Comparison of ENCODE assay signal across 8 cellular contexts in genomic region chr19:50432658-50433057, GRCh38. TPM values are rescaled to one million over a fixed set of nuclear protein-coding genes. Genes with fewer than 3 reads are reported as not detected.
A peak's percentile ranks its signal among the peaks of the same experiment; 100 is the strongest.
DNase-seq lines count a peak whose midpoint lies in the region; ATAC-seq, FAIRE-seq and TF ChIP-seq lines count a peak whose summit lies in the region.

Gene MYBPC2 (plus strand): TSS chr19:50432892. CDS start chr19:50432954, 62 bp downstream.

- no peaks in the 10 kb centered on the region for H3K79me2 ChIP-seq in HepG2 (ENCODE audit: insufficient read depth, low read length)

- no peaks in the 10 kb centered on the region for H3K36me3 Mint-ChIP-seq in activated naive CD4-positive, alpha-beta T cell treated with anti-CD3 and anti-CD28 coated beads, Interleukin-2, amount 10 ng/mL, durations not matched to agents 7 days and 5 days
- no peaks in the 10 kb centered on the region for H3K36me3 Mint-ChIP-seq in activated naive CD8-positive, alpha-beta T cell

- H3K4me3 Mint-ChIP-seq in activated naive CD4-positive, alpha-beta T cell treated with anti-CD3 and anti-CD28 coated beads, Interleukin-2, amount 10 ng/mL, durations not matched to agents 7 days and 5 days: peak within 1 kb of the TSS; percentile 84
- H3K4me3 Mint-ChIP-seq in activated naive CD8-positive, alpha-beta T cell: peak within 1 kb of the TSS; percentile 90

- peak within 1 kb of the TSS; percentile 80 for H3K27ac Mint-ChIP-seq in activated naive CD4-positive, alpha-beta T cell treated with anti-CD3 and anti-CD28 coated beads, Interleukin-2, amount 10 ng/mL, durations not matched to agents 7 days and 5 days
- H3K27ac Mint-ChIP-seq in activated naive CD8-positive, alpha-beta T cell: peak within 1 kb of the TSS; percentile 66

- TF ChIP-seq EP300 in HepG2 (IDR thresholded peaks at IDR 0.05; ENCODE audit: low read depth in 2 of 2, low read length in 2 of 2) (no peak), HepG2 (CRISPR knock-in tag; IDR thresholded peaks at IDR 0.05; ENCODE audit: borderline replicate concordance) (no peak), upper lobe of left lung (IDR thresholded peaks at IDR 0.05) (no peak)

- peak within 1 kb of the TSS; percentile 56 to 70 (median 56); a peak in 5 of 6 replicates for H3K4me3 ChIP-seq in HepG2 (replicated peaks in 1 of 3; ENCODE audit: insufficient read depth in 1 of 3, low read depth in 2 of 3, low read length in 3 of 3)
- H3K4me3 ChIP-seq in upper lobe of left lung: peak within 1 kb of the TSS; percentile 48 to 79 (median 66)

- TF ChIP-seq CTCF in HepG2 (CRISPR knock-in tag; IDR thresholded peaks at IDR 0.05): no peak
- TF ChIP-seq CTCF in upper lobe of left lung (IDR thresholded peaks at IDR 0.05): no peak
- TF ChIP-seq CTCF in GM10266 (IDR thresholded peaks at IDR 0.05; ENCODE audit: control insufficient read depth, insufficient read depth, low read depth, missing control alignments): no peak

- in situ Hi-C loops in HepG2 (cut with HindIII; ENCODE audit: extremely low pct_ligation_motif_present, low pct_unique_long_range_greater_than_20kb): no loop called here

- BruUV-seq in HepG2 (replicated peaks; lab: Mats Ljungman, UMichigan): no TSS peak

- intact Hi-C loops in HepG2 (cut with micrococcal nuclease; ENCODE audit: unreplicated experiment): no loop called here

- H3K27me3 Mint-ChIP-seq in activated naive CD4-positive, alpha-beta T cell treated with anti-CD3 and anti-CD28 coated beads, Interleukin-2, amount 10 ng/mL, durations not matched to agents 7 days and 5 days: peaks cover 85% of the 10 kb centered on the region
- peaks cover 7% of the 10 kb centered on the region for H3K27me3 Mint-ChIP-seq in activated naive CD8-positive, alpha-beta T cell

- no peaks in the 10 kb centered on the region for H4K20me1 ChIP-seq in HepG2 (ENCODE audit: insufficient read depth, low read length)

- DNase-seq in activated naive CD4-positive, alpha-beta T cell treated with anti-CD3 and anti-CD28 coated beads, Interleukin-2, amount 10 ng/mL, durations not matched to agents 7 days and 5 days: no peak
- no peak for DNase-seq in activated naive CD4-positive, alpha-beta T cell treated with anti-CD3 and anti-CD28 coated beads, Interleukin-2, amount 50 U/mL, for 16 hours
- DNase-seq in HepG2 (ENCODE audit: low spot score) (no peak), upper lobe of left lung (no peak), GM10266 (ENCODE audit: extremely low spot score) (no peak)
- DNase-seq in effector CD8-positive, alpha-beta T cell (lab: John Stamatoyannopoulos, UW): no peak

- H3K4me1 ChIP-seq in HepG2 (ENCODE audit: insufficient read depth, low read length): peaks cover 10% of the 10 kb centered on the region
- H3K4me1 ChIP-seq in upper lobe of left lung: peaks cover 9 to 30% (median 23%) of the 10 kb centered on the region in 4 donors

- H3K27ac ChIP-seq in HepG2 (ENCODE audit: extremely low read length, insufficient read depth, low read length) (no peak within 1 kb of the TSS), upper lobe of left lung (peak within 1 kb of the TSS; percentile 78 to 90 (median 85))

- H3K4me1 Mint-ChIP-seq in activated naive CD4-positive, alpha-beta T cell treated with anti-CD3 and anti-CD28 coated beads, Interleukin-2, amount 10 ng/mL, durations not matched to agents 7 days and 5 days: peaks cover 15% of the 10 kb centered on the region
- H3K4me1 Mint-ChIP-seq in activated naive CD8-positive, alpha-beta T cell (ENCODE audit: low read depth): peaks cover 13% of the 10 kb centered on the region

- no peaks in the 10 kb centered on the region for H3K9me3 ChIP-seq in HepG2 (ENCODE audit: low read length)
- no peaks in the 10 kb centered on the region for H3K9me3 ChIP-seq in upper lobe of left lung

- TF ChIP-seq POLR2A in HepG2 (IDR thresholded peaks at IDR 0.05; ENCODE audit: insufficient read depth in 1 of 2, low read depth in 2 of 2, low read length in 2 of 2) (no peak), upper lobe of left lung (IDR thresholded peaks at IDR 0.05) (no peak)

- TF ChIP-seq RAD21 in HepG2 (CRISPR knock-in tag; IDR thresholded peaks at IDR 0.05): no peak

- 0% methylated on average over 5 of the region's 13 CpGs for WGBS in HepG2 (ENCODE audit: low lambda C conversion rate)
- WGBS in upper lobe of left lung, 2 donors: 0 to 10% methylated on average over 3 to 13 of the region's 13 CpGs

- no peaks in the 10 kb centered on the region for H3K9me3 Mint-ChIP-seq in activated naive CD4-positive, alpha-beta T cell treated with anti-CD3 and anti-CD28 coated beads, Interleukin-2, amount 10 ng/mL, durations not matched to agents 7 days and 5 days
- H3K9me3 Mint-ChIP-seq in activated naive CD8-positive, alpha-beta T cell (ENCODE audit: low read depth): no peaks in the 10 kb centered on the region

- CTCF ChIA-PET in activated naive CD4-positive, alpha-beta T cell treated with anti-CD3 and anti-CD28 coated beads, Interleukin-2, amount 10 ng/mL, durations not matched to agents 7 days and 5 days (lab: Charles Lee): interaction anchor here (0.7 kb wide), 1 partner anchor 8 kb away, joined by 3 read pairs; no protein-coding TSS in a partner anchor
- CTCF ChIA-PET in HepG2 (lab: Yijun Ruan, JAX; ENCODE audit: low intra/inter-chr PET ratio, low total read pairs): no interaction called here

- H3K4me2 ChIP-seq in HepG2 (ENCODE audit: low read depth, low read length): peak within 1 kb of the TSS; percentile 95

- peaks cover 10 to 26% of the 10 kb centered on the region in 2 experiments; a peak in 4 of 5 replicates for H3K27me3 ChIP-seq in HepG2 (ENCODE audit: control insufficient read depth in 1 of 2, insufficient read depth in 2 of 2, low read length in 2 of 2)
- H3K27me3 ChIP-seq in upper lobe of left lung: peaks cover 0 to 4% (median 0%) of the 10 kb centered on the region in 4 donors

- peak within 1 kb of the TSS; percentile 58 for H3K9ac ChIP-seq in HepG2 (ENCODE audit: insufficient read depth, low read depth, low read length)

- H3K36me3 ChIP-seq in HepG2 (replicated peaks in 1 of 2; ENCODE audit: control insufficient read depth in 1 of 2, insufficient read depth in 2 of 2, low read length in 2 of 2) (no peaks in the 10 kb centered on the region), upper lobe of left lung (no peaks in the 10 kb centered on the region)

- ATAC-seq in HepG2 (no peak), upper lobe of left lung (ENCODE audit: low FRiP score in 2 of 2) (no peak), GM18861 (IDR thresholded peaks at IDR 0.05; ENCODE audit: unreplicated experiment) (no peak)

- POLR2A ChIA-PET in HepG2 (lab: Yijun Ruan, JAX): no interaction called here

- H2AFZ ChIP-seq in HepG2 (ENCODE audit: low read length): no peak within 1 kb of the TSS

- FAIRE-seq in HepG2 (lab: Jason Lieb, UNC): no peak

TF ChIP-seq in HepG2, 621 proteins besides CTCF, POLR2A, EP300 and RAD21:
- TF ChIP-seq TFAP4 (IDR thresholded peaks at IDR 0.05; ENCODE audit: borderline replicate concordance, low read depth): peak; percentile 52; the same call in 1 of the 2 replicates
- no peak for TF ChIP-seq PRDM4 (CRISPR knock-in tag; IDR thresholded peaks at IDR 0.05; ENCODE audit: borderline replicate concordance)

RNA-seq across cellular contexts. Expression of gene MYBPC2, which starts in this region (rescaled TPM):
- total RNA-seq in HepG2 (2016; rRNA removed; fragmentation: Illumina TruSeq; extraction: Trizol) (0.67 TPM in 1 of 2 replicates, not detected in the other), upper lobe of left lung (under 1 TPM in 2 of 6 donors, not detected in 4; 0.09 to 0.17 TPM)
- not detected in 2 replicates for total RNA-seq in HepG2 (2016; cell fraction: cytosol; rRNA removed; fragmentation: Illumina TruSeq; extraction: Trizol; ENCODE audit: low read depth)
- total RNA-seq in HepG2 (2016; cell fraction: insoluble cytoplasmic fraction; rRNA removed; fragmentation: Illumina TruSeq; extraction: Trizol): not detected in 2 replicates
- not detected in 2 replicates for total RNA-seq in HepG2 (2016; cell fraction: membrane; rRNA removed; fragmentation: Illumina TruSeq; extraction: Trizol)
- not detected in 2 replicates for total RNA-seq in HepG2 (2016; cell fraction: nucleus; rRNA removed; fragmentation: Illumina TruSeq; extraction: Trizol)
- 0.01 TPM in 1 of 2 replicates, not detected in the other for polyA plus RNA-seq in HepG2 (2011; rRNA removed)
- 0.01 and 0.03 TPM in 2 replicates for polyA plus RNA-seq in HepG2 (2011; cell fraction: cytosol; rRNA removed)
- 0.05 and 0.24 TPM in 2 replicates for polyA plus RNA-seq in HepG2 (2011; cell fraction: nucleus; rRNA removed)
- not detected in 2 replicates for polyA plus RNA-seq in HepG2 (2012)
- not detected in 2 replicates for polyA plus RNA-seq in HepG2 (2016; cell fraction: cytosol; fragmentation: Illumina TruSeq; extraction: Trizol; ENCODE audit: low read depth)
- polyA plus RNA-seq in HepG2 (2016; cell fraction: insoluble cytoplasmic fraction; fragmentation: Illumina TruSeq; extraction: Trizol; ENCODE audit: low read depth): not detected in 2 replicates
- polyA plus RNA-seq in HepG2 (2016; cell fraction: membrane; fragmentation: Illumina TruSeq; extraction: Trizol; ENCODE audit: low read depth): not detected in 2 replicates
- not detected in 2 replicates for polyA plus RNA-seq in HepG2 (2016; cell fraction: nucleus; fragmentation: Illumina TruSeq; extraction: Trizol; ENCODE audit: insufficient read depth, low read depth)
- not detected in 2 replicates for polyA minus RNA-seq in HepG2 (2011; rRNA and poly(A)+ RNA removed; ENCODE audit: low replicate concordance)
- not detected in 2 replicates for polyA minus RNA-seq in HepG2 (2011; cell fraction: cytosol; rRNA and poly(A)+ RNA removed)
- not detected in 2 replicates for polyA minus RNA-seq in HepG2 (2011; cell fraction: nucleus; rRNA and poly(A)+ RNA removed)
